ENCODE assay signal across 35 cellular contexts in the genomic region with DNA sequence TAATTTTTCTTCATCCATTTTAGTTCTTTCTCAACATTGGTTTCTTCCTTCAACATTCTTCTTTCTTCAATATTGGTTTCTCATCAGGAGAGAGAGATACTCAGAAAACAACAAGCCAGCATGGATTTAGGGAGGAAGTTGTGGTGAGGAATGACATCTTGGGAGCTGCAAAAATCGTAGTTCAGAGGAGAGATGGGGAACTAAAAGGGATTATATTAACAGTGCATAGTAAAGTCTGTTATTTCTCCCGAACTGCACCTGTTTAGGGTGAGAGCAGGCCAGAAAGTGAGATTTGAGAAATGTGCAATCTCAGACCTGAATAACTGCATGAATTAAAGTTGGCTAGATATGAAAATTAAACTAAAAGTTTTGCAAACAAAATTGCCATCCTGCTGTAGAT.
"Had no signal": no experiment of that assay in that cellular context is flagged by ENCODE, and none has a peak within 500 bp of the region (broad histone marks: within the 10 kb centered on the region; RNA-seq: fewer than 3 reads in every experiment).

No MANE protein-coding gene starts in this region.

- H3K36me3 ChIP-seq: adrenal gland, cardiac muscle cell, heart left ventricle, ovary, tibial artery, upper lobe of right lung had no signal

- H3K27ac ChIP-seq: adrenal gland, body of pancreas, cardiac muscle cell, heart left ventricle, ovary, skin epidermis, tibial artery, upper lobe of right lung had no signal

- H3K36me3 Mint-ChIP-seq: immature natural killer cell; mesothelial cell of epicardium; naive B cell; stimulated activated memory B cell treated with anti-CD40 and anti-IgM and Interleukin-4, amounts not matched to agents 10 μg/mL and 1 μg/mL and 100 μg/mL, for 72 hours had no signal

- H3K27me3 Mint-ChIP-seq: activated B cell treated with CpG ODN at 0.5 μM for 24 hours; activated CD8-positive, alpha-beta memory T cell treated with anti-CD3 and anti-CD28 coated beads, Interleukin-2, amount 10 ng/mL, durations not matched to agents 7 days and 5 days; activated naive CD8-positive, alpha-beta T cell treated with anti-CD3 and anti-CD28 coated beads for 36 hours; naive B cell; progenitor cell of endocrine pancreas; stimulated activated memory B cell treated with anti-CD40 and anti-IgM and Interleukin-4, amounts not matched to agents 10 μg/mL and 1 μg/mL and 100 μg/mL, for 72 hours; stimulated activated naive CD8-positive, alpha-beta T cell treated with anti-CD3 and anti-CD28 coated beads, Interleukin-15, amount 100 ng/mL, for 72 hours had no signal

- H3K9me3 ChIP-seq: adrenal gland, body of pancreas, heart left ventricle, ovary, tibial artery, upper lobe of right lung had no signal

- ATAC-seq: activated CD8-positive, alpha-beta memory T cell treated with anti-CD3 and anti-CD28 coated beads, Interleukin-2, amount 10 ng/mL, durations not matched to agents 7 days and 5 days; activated CD8-positive, alpha-beta T cell treated with anti-CD3 and anti-CD28 coated beads, Interleukin-2, amount 10 ng/mL, durations not matched to agents 7 days and 5 days; body of pancreas; heart left ventricle; left colon; sciatic nerve; stimulated activated memory B cell treated with anti-CD40 and anti-IgM and Interleukin-4, amounts not matched to agents 10 μg/mL and 1 μg/mL and 100 μg/mL, for 72 hours; stimulated activated naive CD8-positive, alpha-beta T cell treated with anti-CD3 and anti-CD28 coated beads, Interleukin-15, amount 100 ng/mL, for 72 hours; upper lobe of right lung had no signal

- DNase-seq: activated B cell treated with CpG ODN at 0.5 μM for 24 hours; activated CD4-positive, alpha-beta T cell treated with anti-CD3 and anti-CD28 coated beads, Interleukin-2, amount 50 U/mL, for 1 hour; activated CD8-positive, alpha-beta memory T cell treated with anti-CD3 and anti-CD28 coated beads, Interleukin-2, amount 10 ng/mL, durations not matched to agents 7 days and 5 days; activated CD8-positive, alpha-beta T cell treated with anti-CD3 and anti-CD28 coated beads, Interleukin-2, amount 10 ng/mL, durations not matched to agents 7 days and 5 days; activated effector memory CD4-positive, alpha-beta T cell treated with Interleukin-2 at 50 U/mL for 16 hours; activated naive CD4-positive, alpha-beta T cell treated with anti-CD3 and anti-CD28 coated beads for 36 hours; activated naive CD8-positive, alpha-beta T cell treated with anti-CD3 and anti-CD28 coated beads for 36 hours; activated T-cell treated with anti-CD3 and anti-CD28 coated beads for 4 hours; adrenal gland; aorta; body of pancreas; cortex of kidney; foreskin fibroblast; heart left ventricle; hypothalamus; immature natural killer cell; kidney; left colon; mammary epithelial cell; naive B cell; nephron progenitor cell; ovary; stimulated activated CD4-positive, alpha-beta T cell treated with anti-CD3 and anti-CD28 coated beads, Interleukin-1b, Interleukin-23, amount 100 ng/mL, for 48 hours; stimulated activated CD4-positive, alpha-beta T cell treated with anti-CD3 and anti-CD28 coated beads, Interleukin-4, amount 100 ng/mL, for 4 hours; stimulated activated CD8-positive, alpha-beta memory T cell treated with anti-CD3 and anti-CD28 coated beads, Interleukin-4, amount 100 ng/mL, for 48 hours; stimulated activated naive CD8-positive, alpha-beta T cell treated with anti-CD3 and anti-CD28 coated beads, Interleukin-15, amount 100 ng/mL, for 72 hours; T-helper 2 cell; tibial artery; upper lobe of right lung had no signal

- H3K9me3 Mint-ChIP-seq: activated B cell treated with CpG ODN at 0.5 μM for 24 hours; activated naive CD8-positive, alpha-beta T cell treated with anti-CD3 and anti-CD28 coated beads for 36 hours; immature natural killer cell; naive B cell; nephron progenitor cell; stimulated activated memory B cell treated with anti-CD40 and anti-IgM and Interleukin-4, amounts not matched to agents 10 μg/mL and 1 μg/mL and 100 μg/mL, for 72 hours; stimulated activated naive CD8-positive, alpha-beta T cell treated with anti-CD3 and anti-CD28 coated beads, Interleukin-15, amount 100 ng/mL, for 72 hours had no signal

- H3K4me1 ChIP-seq: body of pancreas, tibial artery, upper lobe of right lung had no signal

- H3K4me3 ChIP-seq: adrenal gland, body of pancreas, cardiac muscle cell, heart left ventricle, ovary, skin epidermis, tibial artery, upper lobe of right lung had no signal

- H3K27ac Mint-ChIP-seq: activated B cell treated with CpG ODN at 0.5 μM for 24 hours; activated CD8-positive, alpha-beta memory T cell treated with anti-CD3 and anti-CD28 coated beads, Interleukin-2, amount 10 ng/mL, durations not matched to agents 7 days and 5 days; activated CD8-positive, alpha-beta T cell treated with anti-CD3 and anti-CD28 coated beads, Interleukin-2, amount 10 ng/mL, durations not matched to agents 7 days and 5 days; activated naive CD4-positive, alpha-beta T cell treated with anti-CD3 and anti-CD28 coated beads for 36 hours; activated naive CD8-positive, alpha-beta T cell treated with anti-CD3 and anti-CD28 coated beads for 36 hours; immature natural killer cell; mesothelial cell of epicardium; nephron progenitor cell; progenitor cell of endocrine pancreas; stimulated activated memory B cell treated with anti-CD40 and anti-IgM and Interleukin-4, amounts not matched to agents 10 μg/mL and 1 μg/mL and 100 μg/mL, for 72 hours; stimulated activated naive CD8-positive, alpha-beta T cell treated with anti-CD3 and anti-CD28 coated beads, Interleukin-15, amount 100 ng/mL, for 72 hours had no signal

- H3K4me3 Mint-ChIP-seq: activated B cell treated with CpG ODN at 0.5 μM for 24 hours; activated CD8-positive, alpha-beta memory T cell treated with anti-CD3 and anti-CD28 coated beads, Interleukin-2, amount 10 ng/mL, durations not matched to agents 7 days and 5 days; activated CD8-positive, alpha-beta T cell treated with anti-CD3 and anti-CD28 coated beads, Interleukin-2, amount 10 ng/mL, durations not matched to agents 7 days and 5 days; activated naive CD4-positive, alpha-beta T cell treated with anti-CD3 and anti-CD28 coated beads for 36 hours; activated naive CD8-positive, alpha-beta T cell treated with anti-CD3 and anti-CD28 coated beads for 36 hours; immature natural killer cell; mesothelial cell of epicardium; naive B cell; nephron progenitor cell; stimulated activated memory B cell treated with anti-CD40 and anti-IgM and Interleukin-4, amounts not matched to agents 10 μg/mL and 1 μg/mL and 100 μg/mL, for 72 hours; stimulated activated naive CD8-positive, alpha-beta T cell treated with anti-CD3 and anti-CD28 coated beads, Interleukin-15, amount 100 ng/mL, for 72 hours had no signal

- H3K27me3 ChIP-seq: adrenal gland, body of pancreas, cardiac muscle cell, heart left ventricle, ovary, tibial artery, upper lobe of right lung had no signal

- H3K4me1 Mint-ChIP-seq: nephron progenitor cell had no signal
